8 cellular contexts compared by ENCODE assay signal in the genomic region with DNA sequence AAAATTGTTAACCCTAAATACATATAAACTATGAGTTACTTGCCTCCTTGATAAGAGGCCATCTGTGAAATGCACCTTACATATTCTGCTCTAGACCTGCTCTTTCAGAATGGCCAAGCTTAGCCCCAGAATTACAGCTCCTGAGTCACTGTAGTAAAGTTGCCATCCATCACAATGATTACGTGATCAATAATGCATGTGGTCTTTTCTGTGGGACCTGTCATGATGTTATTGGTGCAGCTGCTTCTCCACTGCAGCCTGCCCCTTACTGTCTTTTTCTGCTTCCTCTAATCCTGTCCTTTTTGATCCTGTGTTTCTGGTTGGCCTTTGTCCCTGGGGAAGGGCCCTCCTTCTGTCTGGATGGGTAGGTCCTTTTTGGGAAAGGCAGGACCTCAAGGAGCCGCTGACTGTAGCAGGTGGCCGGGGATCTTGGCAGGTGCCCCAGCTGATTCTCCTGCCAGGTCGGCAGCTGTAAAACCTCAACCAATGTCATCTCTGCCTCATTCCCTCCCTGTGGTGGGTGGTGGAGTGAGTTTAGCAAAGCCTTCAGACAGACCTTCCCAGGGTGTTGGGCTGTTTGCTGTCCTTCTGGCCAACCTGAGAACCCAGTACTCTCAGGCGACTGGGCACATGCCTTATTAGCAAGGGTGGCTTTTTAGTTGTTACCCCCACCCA.
DNase-seq lines count a peak whose midpoint lies in the region; ATAC-seq and TF ChIP-seq lines count a peak whose summit lies in the region.

No MANE protein-coding gene starts in this region.

- no peak overlapping the region for H3K4ac ChIP-seq in IMR-90 (ENCODE audit: low read depth, low read length)

- no peak for TF ChIP-seq RAD21 in IMR-90 (IDR thresholded peaks at IDR 0.05; ENCODE audit: low read length)

- peak overlapping the region; percentile 52 to 90 (median 86) for H3K4me3 Mint-ChIP-seq in CD4-positive, alpha-beta memory T cell
- H3K4me3 Mint-ChIP-seq in CD14-positive monocyte: no peak overlapping the region

- H2BK15ac ChIP-seq in IMR-90 (ENCODE audit: low read depth, low read length): no peak overlapping the region

- no peak overlapping the region for H3K14ac ChIP-seq in IMR-90 (replicated peaks; ENCODE audit: low read depth, low read length)

- no peak overlapping the region for H3K56ac ChIP-seq in IMR-90 (ENCODE audit: extremely low read depth, insufficient read depth, low read length)

- DNase-seq in CD4-positive, alpha-beta memory T cell: peak in 1 of 5 donors; percentile 32
- DNase-seq in IMR-90: peak; percentile 36
- DNase-seq in activated naive CD4-positive, alpha-beta T cell treated with anti-CD3 and anti-CD28 coated beads, Interleukin-2, amount 50 U/mL, for 72 hours (ENCODE audit: low spot score in 2 of 2): no peak
- peak; percentile 60 to 77 (median 76) for DNase-seq in mucosa of descending colon
- no peak for DNase-seq in CD14-positive monocyte (ENCODE audit: low spot score)
- DNase-seq in epidermal melanocyte (ENCODE audit: insufficient read length, low spot score): no peak

- H2BK5ac ChIP-seq in IMR-90 (ENCODE audit: low read depth, low read length, poor library complexity, severe bottlenecking): no peak overlapping the region

- dilution Hi-C loops in IMR-90 (cut with HindIII; ENCODE audit: low sequenced_read_pairs, unreplicated experiment): no loop called here

- no peaks in the 10 kb centered on the region for H3K27me3 ChIP-seq in CD4-positive, alpha-beta memory T cell (ENCODE audit: insufficient read depth, low read length)
- no peaks in the 10 kb centered on the region for H3K27me3 ChIP-seq in IMR-90 (ENCODE audit: control insufficient read depth, insufficient read depth, low read length)

- no peak overlapping the region for H2AK5ac ChIP-seq in IMR-90 (ENCODE audit: low read depth, low read length)

- no peak overlapping the region for H2AFZ ChIP-seq in IMR-90 (replicated peaks; ENCODE audit: low read length, poor library complexity)

- no peaks in the 10 kb centered on the region for H3K27me3 Mint-ChIP-seq in CD4-positive, alpha-beta memory T cell
- peaks cover 0 to 2% (median 0%) of the 10 kb centered on the region in 3 donors for H3K27me3 Mint-ChIP-seq in CD14-positive monocyte (ENCODE audit: low read depth in 3 of 3)

- no peak for TF ChIP-seq POLR2A in IMR-90 (IDR thresholded peaks at IDR 0.05; ENCODE audit: low read depth, low read length)

- no peak overlapping the region for H2AK9ac ChIP-seq in IMR-90 (replicated peaks; ENCODE audit: low read depth, low read length, poor library complexity)

- in situ Hi-C loops in IMR-90 (cut with MboI; ENCODE audit: low sequenced_read_pairs): no loop called here

- no CpG with 5 or more reads among the region's 5 CpGs for WGBS in IMR-90 (ENCODE audit: extremely low coverage in 2 of 2, insufficient read length in 1 of 2), 2 experiments

- H4K5ac ChIP-seq in IMR-90 (ENCODE audit: low read depth, low read length): no peak overlapping the region

- no TSS peak for BruUV-seq in IMR-90 (replicated peaks; lab: Mats Ljungman, UMichigan)

- peak overlapping the region in 1 of 2 donors; percentile 18 for H3K4me3 ChIP-seq in CD4-positive, alpha-beta memory T cell (ENCODE audit: low read length in 2 of 2)
- no peak overlapping the region for H3K4me3 ChIP-seq in IMR-90 (ENCODE audit: insufficient read depth, low read depth, low read length)
- no peak overlapping the region for H3K4me3 ChIP-seq in mucosa of descending colon

- H2BK20ac ChIP-seq in IMR-90 (ENCODE audit: low read depth, low read length): no peak overlapping the region

- H4K91ac ChIP-seq in IMR-90 (ENCODE audit: insufficient read depth, low read depth, low read length): no peak overlapping the region

- POLR2A ChIA-PET in CD4-positive, alpha-beta memory T cell (lab: Charles Lee; ENCODE audit: partially characterized antibody): interaction anchor here (0.9 to 22.8 kb wide), 9 partner anchors 11 to 37 kb away, joined by 3 to 304 read pairs (median 4); no protein-coding TSS in a partner anchor
- POLR2A ChIA-PET in IMR-90 (lab: Charles Lee; ENCODE audit: unreplicated experiment): interaction anchor here (0.6 kb wide), 1 partner anchor 52 kb away, joined by 3 read pairs; no protein-coding TSS in a partner anchor

- peaks cover 58 to 93% of the 10 kb centered on the region in 2 experiments for H3K79me1 ChIP-seq in IMR-90 (ENCODE audit: low read depth in 1 of 2, low read length in 2 of 2)

- H4K20me1 ChIP-seq in IMR-90 (ENCODE audit: insufficient read depth, low read length): peaks cover 68% of the 10 kb centered on the region

- intact Hi-C loops in CD4-positive, alpha-beta memory T cell (cut with micrococcal nuclease): loop anchor here (2.0 kb wide), 3 partner anchors 22 to 74 kb away; no protein-coding TSS in a partner anchor
- intact Hi-C loops in IMR-90 (cut with micrococcal nuclease): no loop called here
- intact Hi-C loops in mucosa of descending colon (cut with DNase I, micrococcal nuclease): no loop called here
- intact Hi-C loops in CD14-positive monocyte (cut with micrococcal nuclease): no loop called here

- no peak overlapping the region for H3K4me2 ChIP-seq in IMR-90 (ENCODE audit: low read depth, low read length)

- H3K36me3 ChIP-seq in CD4-positive, alpha-beta memory T cell (ENCODE audit: insufficient read depth, low read length): peaks cover 6% of the 10 kb centered on the region
- peaks cover 19% of the 10 kb centered on the region for H3K36me3 ChIP-seq in IMR-90 (ENCODE audit: control insufficient read depth, insufficient read depth, low read length)
- H3K36me3 ChIP-seq in mucosa of descending colon (ENCODE audit: low read depth): no peaks in the 10 kb centered on the region

- no peak overlapping the region for H3K23ac ChIP-seq in IMR-90 (ENCODE audit: low read depth, low read length)

- peaks cover 64 to 87% (median 83%) of the 10 kb centered on the region in 4 donors for H3K4me1 Mint-ChIP-seq in CD4-positive, alpha-beta memory T cell
- peaks cover 33% of the 10 kb centered on the region for H3K4me1 Mint-ChIP-seq in CD14-positive monocyte

- no peaks in the 10 kb centered on the region for H3K9me3 Mint-ChIP-seq in CD4-positive, alpha-beta memory T cell
- H3K9me3 Mint-ChIP-seq in activated naive CD4-positive, alpha-beta T cell treated with anti-CD3 and anti-CD28 coated beads, Interleukin-2, amount 50 U/mL, for 72 hours: no peaks in the 10 kb centered on the region
- H3K9me3 Mint-ChIP-seq in CD14-positive monocyte: no peaks in the 10 kb centered on the region

- H3K9ac ChIP-seq in IMR-90 (ENCODE audit: low read depth, low read length): no peak overlapping the region

- peaks cover 89% of the 10 kb centered on the region for H3K4me1 ChIP-seq in CD4-positive, alpha-beta memory T cell (ENCODE audit: insufficient read depth, low read length)
- peaks cover 13% of the 10 kb centered on the region for H3K4me1 ChIP-seq in IMR-90 (ENCODE audit: control insufficient read depth, insufficient read depth, low read length)
- H3K4me1 ChIP-seq in mucosa of descending colon (ENCODE audit: low read depth): peaks cover 66% of the 10 kb centered on the region

- no peak overlapping the region for H2BK120ac ChIP-seq in IMR-90 (ENCODE audit: low read depth, low read length)

- no peaks in the 10 kb centered on the region for H3K9me3 ChIP-seq in CD4-positive, alpha-beta memory T cell (ENCODE audit: control insufficient read depth in 1 of 2, low read length in 2 of 2)
- H3K9me3 ChIP-seq in IMR-90 (ENCODE audit: control insufficient read depth, insufficient read depth, low read length) (no peaks in the 10 kb centered on the region), mucosa of descending colon (no peaks in the 10 kb centered on the region)

- H3K18ac ChIP-seq in IMR-90 (ENCODE audit: low read depth, low read length): no peak overlapping the region

- H4K8ac ChIP-seq in IMR-90 (ENCODE audit: low read depth in 2 of 2, low read length in 2 of 2): no peak overlapping the region

- H3K36me3 Mint-ChIP-seq in CD4-positive, alpha-beta memory T cell: peaks cover 37 to 39% of the 10 kb centered on the region in 2 donors
- H3K36me3 Mint-ChIP-seq in activated naive CD4-positive, alpha-beta T cell treated with anti-CD3 and anti-CD28 coated beads, Interleukin-2, amount 50 U/mL, for 72 hours: peaks cover 5 to 46% of the 10 kb centered on the region in 2 donors
- H3K36me3 Mint-ChIP-seq in CD14-positive monocyte: peaks cover 28 to 29% of the 10 kb centered on the region in 2 donors

- peak overlapping the region; percentile 92 to 98 (median 97) for H3K27ac Mint-ChIP-seq in CD4-positive, alpha-beta memory T cell
- H3K27ac Mint-ChIP-seq in activated naive CD4-positive, alpha-beta T cell treated with anti-CD3 and anti-CD28 coated beads, Interleukin-2, amount 50 U/mL, for 72 hours: peak overlapping the region; percentile 93 to 97
- peak overlapping the region in 1 of 7 donors; percentile 21 for H3K27ac Mint-ChIP-seq in CD14-positive monocyte

- H3K27ac ChIP-seq in CD4-positive, alpha-beta memory T cell (ENCODE audit: low read depth, low read length): peak overlapping the region; percentile 48
- H3K27ac ChIP-seq in IMR-90 (ENCODE audit: insufficient read depth, low read length): no peak overlapping the region

- TF ChIP-seq CTCF in IMR-90 (conservative IDR thresholded peaks at IDR 0.05; ENCODE audit: low read depth, low read length): no peak
- no peak for TF ChIP-seq CTCF in mucosa of descending colon (IDR thresholded peaks at IDR 0.05)
- no peak for TF ChIP-seq CTCF in CD14-positive monocyte (IDR thresholded peaks at IDR 0.05)

- H3K9me1 ChIP-seq in IMR-90 (ENCODE audit: insufficient read depth, low read length): peaks cover 42% of the 10 kb centered on the region

- CTCF ChIA-PET in CD4-positive, alpha-beta memory T cell (lab: Charles Lee; ENCODE audit: partially characterized antibody): interaction anchor here (0.6 to 7.4 kb wide), 11 partner anchors 11 to 611 kb away, joined by 3 to 58 read pairs (median 5); no protein-coding TSS in a partner anchor
- CTCF ChIA-PET in IMR-90 (lab: Yijun Ruan, JAX): no interaction called here

- ATAC-seq in IMR-90 (ENCODE audit: low read depth) (no peak), mucosa of descending colon (peak; percentile 71), HG03095 (IDR thresholded peaks at IDR 0.05; ENCODE audit: unreplicated experiment) (no peak), HG03439 (IDR thresholded peaks at IDR 0.05; ENCODE audit: unreplicated experiment) (no peak)
- peak; percentile 71 to 72 for ATAC-seq in activated naive CD4-positive, alpha-beta T cell treated with anti-CD3 and anti-CD28 coated beads, Interleukin-2, amount 50 U/mL, for 72 hours

TF ChIP-seq in IMR-90, 13 proteins besides CTCF, POLR2A, EP300 and RAD21:
- no peak for TF ChIP-seq FOS (IDR thresholded peaks at IDR 0.05; ENCODE audit: low read depth, low read length)
TF ChIP-seq in IMR-90: peak in this region for 0.

Comparison
In these comparisons a context has a peak if more than half of its experiments do, and no peak if none do; other contexts are left out.
1. DNase-seq: peak in IMR-90 (single experiment) and mucosa of descending colon (3 of 3); none in activated naive CD4-positive, alpha-beta T cell treated with anti-CD3 and anti-CD28 coated beads, Interleukin-2, amount 50 U/mL, for 72 hours (0 of 2), CD14-positive monocyte (single experiment) and epidermal melanocyte (single experiment).
2. H3K4me3 Mint-ChIP-seq: peak in CD4-positive, alpha-beta memory T cell (8 of 8); none in CD14-positive monocyte (0 of 2).
3. ATAC-seq: peak in activated naive CD4-positive, alpha-beta T cell treated with anti-CD3 and anti-CD28 coated beads, Interleukin-2, amount 50 U/mL, for 72 hours (2 of 2) and mucosa of descending colon (single experiment); none in IMR-90 (single experiment), HG03095 (single experiment) and HG03439 (single experiment).